ENCODE assay signal across 1 cellular context in the genomic region with DNA sequence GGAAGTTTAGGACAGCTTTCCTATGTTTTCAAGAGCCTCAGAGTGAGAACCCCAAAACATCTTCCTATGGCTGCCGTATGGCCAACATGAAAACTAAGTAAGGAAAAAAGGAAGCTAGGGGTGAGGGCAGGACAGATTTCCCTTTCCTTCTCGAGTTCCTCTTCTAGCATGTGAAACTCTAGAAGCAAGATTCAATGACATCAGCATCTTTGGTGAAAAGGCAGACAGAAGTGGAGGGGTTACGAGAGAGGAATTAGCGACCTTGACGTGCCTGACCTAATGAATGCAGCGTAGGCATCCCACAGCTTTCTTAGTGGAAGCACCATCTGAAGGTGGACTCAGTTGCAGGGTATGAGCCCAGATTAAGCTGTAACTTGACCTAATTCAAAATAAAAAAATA.
TF ChIP-seq lines count a peak whose summit lies in the region.

No MANE protein-coding gene starts in this region.

TF ChIP-seq in GM12878, 131 proteins besides CTCF, POLR2A, EP300 and RAD21 (continued from another document):
- 0 out of 2 replicates have a peak, but pooled peaks have one; percentile 24 for TF ChIP-seq IKZF1 (conservative IDR thresholded peaks at IDR 0.05)
- TF ChIP-seq, protein P1, sequence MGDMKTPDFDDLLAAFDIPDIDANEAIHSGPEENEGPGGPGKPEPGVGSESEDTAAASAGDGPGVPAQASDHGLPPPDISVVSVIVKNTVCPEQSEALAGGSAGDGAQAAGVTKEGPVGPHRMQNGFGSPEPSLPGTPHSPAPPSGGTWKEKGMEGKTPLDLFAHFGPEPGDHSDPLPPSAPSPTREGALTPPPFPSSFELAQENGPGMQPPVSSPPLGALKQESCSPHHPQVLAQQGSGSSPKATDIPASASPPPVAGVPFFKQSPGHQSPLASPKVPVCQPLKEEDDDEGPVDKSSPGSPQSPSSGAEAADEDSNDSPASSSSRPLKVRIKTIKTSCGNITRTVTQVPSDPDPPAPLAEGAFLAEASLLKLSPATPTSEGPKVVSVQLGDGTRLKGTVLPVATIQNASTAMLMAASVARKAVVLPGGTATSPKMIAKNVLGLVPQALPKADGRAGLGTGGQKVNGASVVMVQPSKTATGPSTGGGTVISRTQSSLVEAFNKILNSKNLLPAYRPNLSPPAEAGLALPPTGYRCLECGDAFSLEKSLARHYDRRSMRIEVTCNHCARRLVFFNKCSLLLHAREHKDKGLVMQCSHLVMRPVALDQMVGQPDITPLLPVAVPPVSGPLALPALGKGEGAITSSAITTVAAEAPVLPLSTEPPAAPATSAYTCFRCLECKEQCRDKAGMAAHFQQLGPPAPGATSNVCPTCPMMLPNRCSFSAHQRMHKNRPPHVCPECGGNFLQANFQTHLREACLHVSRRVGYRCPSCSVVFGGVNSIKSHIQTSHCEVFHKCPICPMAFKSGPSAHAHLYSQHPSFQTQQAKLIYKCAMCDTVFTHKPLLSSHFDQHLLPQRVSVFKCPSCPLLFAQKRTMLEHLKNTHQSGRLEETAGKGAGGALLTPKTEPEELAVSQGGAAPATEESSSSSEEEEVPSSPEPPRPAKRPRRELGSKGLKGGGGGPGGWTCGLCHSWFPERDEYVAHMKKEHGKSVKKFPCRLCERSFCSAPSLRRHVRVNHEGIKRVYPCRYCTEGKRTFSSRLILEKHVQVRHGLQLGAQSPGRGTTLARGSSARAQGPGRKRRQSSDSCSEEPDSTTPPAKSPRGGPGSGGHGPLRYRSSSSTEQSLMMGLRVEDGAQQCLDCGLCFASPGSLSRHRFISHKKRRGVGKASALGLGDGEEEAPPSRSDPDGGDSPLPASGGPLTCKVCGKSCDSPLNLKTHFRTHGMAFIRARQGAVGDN (IDR thresholded peaks at IDR 0.05), result no peak
- TF ChIP-seq, protein P2, sequence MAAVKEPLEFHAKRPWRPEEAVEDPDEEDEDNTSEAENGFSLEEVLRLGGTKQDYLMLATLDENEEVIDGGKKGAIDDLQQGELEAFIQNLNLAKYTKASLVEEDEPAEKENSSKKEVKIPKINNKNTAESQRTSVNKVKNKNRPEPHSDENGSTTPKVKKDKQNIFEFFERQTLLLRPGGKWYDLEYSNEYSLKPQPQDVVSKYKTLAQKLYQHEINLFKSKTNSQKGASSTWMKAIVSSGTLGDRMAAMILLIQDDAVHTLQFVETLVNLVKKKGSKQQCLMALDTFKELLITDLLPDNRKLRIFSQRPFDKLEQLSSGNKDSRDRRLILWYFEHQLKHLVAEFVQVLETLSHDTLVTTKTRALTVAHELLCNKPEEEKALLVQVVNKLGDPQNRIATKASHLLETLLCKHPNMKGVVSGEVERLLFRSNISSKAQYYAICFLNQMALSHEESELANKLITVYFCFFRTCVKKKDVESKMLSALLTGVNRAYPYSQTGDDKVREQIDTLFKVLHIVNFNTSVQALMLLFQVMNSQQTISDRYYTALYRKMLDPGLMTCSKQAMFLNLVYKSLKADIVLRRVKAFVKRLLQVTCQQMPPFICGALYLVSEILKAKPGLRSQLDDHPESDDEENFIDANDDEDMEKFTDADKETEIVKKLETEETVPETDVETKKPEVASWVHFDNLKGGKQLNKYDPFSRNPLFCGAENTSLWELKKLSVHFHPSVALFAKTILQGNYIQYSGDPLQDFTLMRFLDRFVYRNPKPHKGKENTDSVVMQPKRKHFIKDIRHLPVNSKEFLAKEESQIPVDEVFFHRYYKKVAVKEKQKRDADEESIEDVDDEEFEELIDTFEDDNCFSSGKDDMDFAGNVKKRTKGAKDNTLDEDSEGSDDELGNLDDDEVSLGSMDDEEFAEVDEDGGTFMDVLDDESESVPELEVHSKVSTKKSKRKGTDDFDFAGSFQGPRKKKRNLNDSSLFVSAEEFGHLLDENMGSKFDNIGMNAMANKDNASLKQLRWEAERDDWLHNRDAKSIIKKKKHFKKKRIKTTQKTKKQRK (IDR thresholded peaks at IDR 0.05; ENCODE audit: low read depth, low read length), result no peak
- TF ChIP-seq YY1 (IDR thresholded peaks at IDR 0.05; ENCODE audit: low read depth, low read length), result no peak
- TF ChIP-seq, protein P3, sequence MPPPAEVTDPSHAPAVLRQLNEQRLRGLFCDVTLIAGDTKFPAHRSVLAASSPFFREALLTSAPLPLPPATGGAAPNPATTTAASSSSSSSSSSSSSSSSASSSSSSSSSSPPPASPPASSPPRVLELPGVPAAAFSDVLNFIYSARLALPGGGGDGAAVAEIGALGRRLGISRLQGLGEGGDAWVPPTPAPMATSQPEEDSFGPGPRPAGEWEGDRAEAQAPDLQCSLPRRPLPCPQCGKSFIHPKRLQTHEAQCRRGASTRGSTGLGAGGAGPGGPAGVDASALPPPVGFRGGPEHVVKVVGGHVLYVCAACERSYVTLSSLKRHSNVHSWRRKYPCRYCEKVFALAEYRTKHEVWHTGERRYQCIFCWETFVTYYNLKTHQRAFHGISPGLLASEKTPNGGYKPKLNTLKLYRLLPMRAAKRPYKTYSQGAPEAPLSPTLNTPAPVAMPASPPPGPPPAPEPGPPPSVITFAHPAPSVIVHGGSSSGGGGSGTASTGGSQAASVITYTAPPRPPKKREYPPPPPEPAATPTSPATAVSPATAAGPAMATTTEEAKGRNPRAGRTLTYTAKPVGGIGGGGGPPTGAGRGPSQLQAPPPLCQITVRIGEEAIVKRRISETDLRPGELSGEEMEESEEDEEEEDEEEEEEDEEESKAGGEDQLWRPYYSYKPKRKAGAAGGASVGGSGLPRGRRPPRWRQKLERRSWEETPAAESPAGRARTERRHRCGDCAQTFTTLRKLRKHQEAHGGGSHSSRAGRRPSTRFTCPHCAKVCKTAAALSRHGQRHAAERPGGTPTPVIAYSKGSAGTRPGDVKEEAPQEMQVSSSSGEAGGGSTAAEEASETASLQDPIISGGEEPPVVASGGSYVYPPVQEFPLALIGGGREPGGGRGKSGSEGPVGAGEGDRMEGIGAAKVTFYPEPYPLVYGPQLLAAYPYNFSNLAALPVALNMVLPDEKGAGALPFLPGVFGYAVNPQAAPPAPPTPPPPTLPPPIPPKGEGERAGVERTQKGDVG (CRISPR knock-in tag; IDR thresholded peaks at IDR 0.05), result no peak
